Comparison of ENCODE assay signal across 18 cellular contexts in the genomic region with DNA sequence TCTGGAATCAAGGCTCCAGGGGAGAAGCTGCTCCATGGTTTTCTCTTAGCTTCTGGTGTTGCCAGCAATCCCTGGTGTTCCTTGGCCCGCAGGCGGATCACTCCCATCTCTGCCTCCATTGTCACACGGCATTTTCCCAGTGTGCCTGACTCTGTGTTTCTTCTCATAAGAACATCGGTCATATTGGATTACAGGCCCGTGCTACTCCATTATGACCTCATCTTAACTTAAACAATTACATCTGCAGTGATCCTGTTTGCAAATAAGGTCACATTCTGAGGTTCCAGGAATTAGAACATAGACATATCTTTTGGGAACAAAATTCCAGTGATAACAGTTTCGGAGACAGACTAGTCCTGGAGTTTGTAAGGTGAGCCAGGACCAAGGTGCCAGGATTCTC. TPM values are rescaled to one million over a fixed set of nuclear protein-coding genes. Genes with fewer than 3 reads are reported as not detected.
"Had no signal": no experiment of that assay in that cellular context is flagged by ENCODE, and none has a peak within 500 bp of the region (broad histone marks: within the 10 kb centered on the region; RNA-seq: fewer than 3 reads in every experiment).

No MANE protein-coding gene starts in this region.

- H3K4me1 Mint-ChIP-seq: WTC11 had no signal

- H3K4me3 Mint-ChIP-seq: activated naive CD8-positive, alpha-beta T cell treated with anti-CD3 and anti-CD28 coated beads, Interleukin-2, amount 10 ng/mL, durations not matched to agents 7 days and 5 days; naive thymus-derived CD4-positive, alpha-beta T cell; WTC11 had no signal

- H3K4me3 ChIP-seq: coronary artery, lower lobe of right lung, stomach, suprapubic skin, tibial nerve had no signal

- H3K9me3 ChIP-seq: lower lobe of right lung, stomach, suprapubic skin, tibial nerve had no signal

- H3K9me3 Mint-ChIP-seq: activated naive CD8-positive, alpha-beta T cell treated with anti-CD3 and anti-CD28 coated beads, Interleukin-2, amount 10 ng/mL, durations not matched to agents 7 days and 5 days; naive thymus-derived CD4-positive, alpha-beta T cell; WTC11 had no signal

- H3K36me3 ChIP-seq: lower lobe of right lung, stomach, suprapubic skin, tibial nerve had no signal

- ATAC-seq: lower lobe of right lung; naive thymus-derived CD4-positive, alpha-beta T cell; WTC11 had no signal

- H3K36me3 Mint-ChIP-seq: activated naive CD8-positive, alpha-beta T cell treated with anti-CD3 and anti-CD28 coated beads, Interleukin-2, amount 10 ng/mL, durations not matched to agents 7 days and 5 days; WTC11 had no signal

- H3K27ac ChIP-seq: foreskin keratinocyte, suprapubic skin, tibial nerve had no signal

- H3K4me1 ChIP-seq: stomach, suprapubic skin, tibial nerve had no signal

- H3K27me3 ChIP-seq: foreskin keratinocyte, stomach, suprapubic skin, tibial nerve had no signal

- H3K27ac Mint-ChIP-seq: activated naive CD8-positive, alpha-beta T cell treated with anti-CD3 and anti-CD28 coated beads, Interleukin-2, amount 10 ng/mL, durations not matched to agents 7 days and 5 days; WTC11 had no signal

- DNase-seq: activated CD4-positive, alpha-beta T cell treated with anti-CD3 and anti-CD28 coated beads, Interleukin-2, amount 50 U/mL, for 48 hours; activated naive CD8-positive, alpha-beta T cell treated with anti-CD3 and anti-CD28 coated beads, Interleukin-2, amount 10 ng/mL, durations not matched to agents 7 days and 5 days; amniotic stem cell; cerebellar nuclear complex; erythroblast; lower lobe of right lung; naive thymus-derived CD4-positive, alpha-beta T cell; right cardiac atrium; stimulated activated CD4-positive, alpha-beta T cell treated with anti-CD3 and anti-CD28 coated beads, Interleukin-1b, Interleukin-23, amount 100 ng/mL, for 48 hours; stomach; T1000 had no signal

RNA-seq across cellular contexts. Expression of a gene that starts 23.5 kb away (rescaled TPM):
- total RNA-seq: osteocyte, pulmonary artery endothelial cell, WTC11 had no signal
